25 cellular contexts compared by ENCODE assay signal in genomic region chr7:147405621-147406020, GRCh38.
"Had no signal": no experiment of that assay in that cellular context is flagged by ENCODE, and none has a peak within 500 bp of the region (broad histone marks: within the 10 kb centered on the region; RNA-seq: fewer than 3 reads in every experiment).

No MANE protein-coding gene starts in this region.

- H3K36me3 ChIP-seq: neural progenitor cell, ovary, right lobe of liver, sigmoid colon, stomach, thoracic aorta, thyroid gland, tibial nerve, upper lobe of left lung, vagina had no signal

- H3K4me3 ChIP-seq: neural progenitor cell, ovary, psoas muscle, right lobe of liver, sigmoid colon, stomach, thoracic aorta, thyroid gland, tibial nerve, upper lobe of left lung, vagina had no signal

- H3K4me2 ChIP-seq: neural progenitor cell had no signal

- DNase-seq: naive thymus-derived CD8-positive, alpha-beta T cell; occipital lobe; ovary; posterior cingulate gyrus; psoas muscle; right cardiac atrium; right lobe of liver; sigmoid colon; small intestine; stimulated activated CD4-positive, alpha-beta T cell treated with anti-CD3 and anti-CD28 coated beads, Interleukin-15, amount 100 ng/mL, for 24 hours; stimulated activated CD4-positive, alpha-beta T cell treated with anti-CD3 and anti-CD28 coated beads, Interleukin-2, amount 100 ng/mL, for 24 hours; stimulated activated CD4-positive, alpha-beta T cell treated with anti-CD3 and anti-CD28 coated beads, Interleukin-2, amount 100 ng/mL, for 48 hours; stimulated activated CD4-positive, alpha-beta T cell treated with anti-CD3 and anti-CD28 coated beads, Interleukin-4, amount 100 ng/mL, for 24 hours; stimulated activated naive B cell treated with anti-CD40 and anti-IgM and Interleukin-4, amounts not matched to agents 10 μg/mL and 1 μg/mL and 100 μg/mL, for 72 hours; stimulated activated naive CD4-positive, alpha-beta T cell treated with Interleukin-2 at 50 U/mL for 16 hours; stomach; thyroid gland; trophoblast cell; upper lobe of left lung had no signal

- H3K27me3 ChIP-seq: neural progenitor cell, ovary, right lobe of liver, sigmoid colon, stomach, thyroid gland, tibial nerve, upper lobe of left lung, vagina had no signal

- H3K9ac ChIP-seq: neural progenitor cell, parathyroid adenoma had no signal

- H2AFZ ChIP-seq: neural progenitor cell, parathyroid adenoma had no signal

- H3K27ac ChIP-seq: neural progenitor cell, ovary, parathyroid adenoma, psoas muscle, right lobe of liver, sigmoid colon, stomach, thoracic aorta, thyroid gland, tibial nerve, upper lobe of left lung, vagina had no signal

- H3K9me3 ChIP-seq: ovary, right lobe of liver, sigmoid colon, stomach, thoracic aorta, thyroid gland, tibial nerve, upper lobe of left lung, vagina had no signal

- H3K79me2 ChIP-seq: parathyroid adenoma had no signal

- ATAC-seq: naive thymus-derived CD8-positive, alpha-beta T cell; psoas muscle; right cardiac atrium; right lobe of liver; stimulated activated effector memory CD8-positive, alpha-beta T cell treated with anti-CD3 and anti-CD28 coated beads, Interleukin-12 subunit alpha, Interleukin-12 subunit beta, amount 100 ng/mL, for 72 hours; stimulated activated naive B cell treated with anti-CD40 and anti-IgM and Interleukin-4, amounts not matched to agents 10 μg/mL and 1 μg/mL and 100 μg/mL, for 72 hours had no signal

- H3K4me1 ChIP-seq: neural progenitor cell, parathyroid adenoma, psoas muscle, right lobe of liver, sigmoid colon, stomach, tibial nerve, upper lobe of left lung, vagina had no signal
